38 cellular contexts compared by ENCODE assay signal in the genomic region with DNA sequence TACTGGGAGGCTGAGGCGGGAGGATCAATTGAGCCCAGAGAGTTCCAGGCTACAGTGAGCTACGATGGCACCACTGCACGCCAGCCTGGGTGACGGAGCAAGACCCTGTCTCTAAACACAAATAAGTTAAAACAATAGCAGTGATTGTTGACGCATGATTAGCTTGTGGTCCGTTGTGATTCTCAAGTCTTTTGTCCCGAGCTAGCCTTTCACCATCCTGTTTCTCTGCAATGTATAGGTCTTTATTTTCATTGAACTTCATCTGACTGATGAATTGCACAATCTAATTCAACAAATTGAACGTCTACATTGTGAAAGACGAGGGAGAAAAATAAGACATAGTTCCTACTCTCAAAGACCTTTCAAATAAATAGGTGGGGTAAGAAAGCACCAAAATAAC. TPM values are rescaled to one million over a fixed set of nuclear protein-coding genes. Genes with fewer than 3 reads are reported as not detected.
"Had no signal": no experiment of that assay in that cellular context is flagged by ENCODE, and none has a peak within 500 bp of the region (broad histone marks: within the 10 kb centered on the region; RNA-seq: fewer than 3 reads in every experiment).

No MANE protein-coding gene starts in this region.

- H3K36me3 Mint-ChIP-seq: activated CD8-positive, alpha-beta memory T cell treated with anti-CD3 and anti-CD28 coated beads, Interleukin-2, amount 10 ng/mL, durations not matched to agents 7 days and 5 days; activated naive CD4-positive, alpha-beta T cell treated with anti-CD3 and anti-CD28 coated beads, Interleukin-2, amount 10 ng/mL, durations not matched to agents 7 days and 5 days; activated naive CD8-positive, alpha-beta T cell had no signal

- H3K4me1 Mint-ChIP-seq: activated CD4-positive, alpha-beta memory T cell treated with anti-CD3 and anti-CD28 coated beads, Interleukin-2, amount 10 ng/mL, durations not matched to agents 7 days and 5 days; activated CD8-positive, alpha-beta memory T cell treated with anti-CD3 and anti-CD28 coated beads, Interleukin-2, amount 10 ng/mL, durations not matched to agents 7 days and 5 days; activated naive CD4-positive, alpha-beta T cell treated with anti-CD3 and anti-CD28 coated beads, Interleukin-2, amount 10 ng/mL, durations not matched to agents 7 days and 5 days; activated naive CD8-positive, alpha-beta T cell treated with anti-CD3 and anti-CD28 coated beads, Interleukin-2, amount 50 U/mL, for 24 hours; central memory CD8-positive, alpha-beta T cell had no signal

- H2AFZ ChIP-seq: PC-9 had no signal

- H3K27ac Mint-ChIP-seq: activated CD4-positive, alpha-beta memory T cell treated with anti-CD3 and anti-CD28 coated beads, Interleukin-2, amount 10 ng/mL, durations not matched to agents 7 days and 5 days; activated CD8-positive, alpha-beta memory T cell treated with anti-CD3 and anti-CD28 coated beads, Interleukin-2, amount 10 ng/mL, durations not matched to agents 7 days and 5 days; activated naive CD4-positive, alpha-beta T cell treated with anti-CD3 and anti-CD28 coated beads, Interleukin-2, amount 10 ng/mL, durations not matched to agents 7 days and 5 days; activated naive CD8-positive, alpha-beta T cell; activated naive CD8-positive, alpha-beta T cell treated with anti-CD3 and anti-CD28 coated beads, Interleukin-2, amount 50 U/mL, for 24 hours had no signal

- H3K4me3 Mint-ChIP-seq: activated CD4-positive, alpha-beta memory T cell treated with anti-CD3 and anti-CD28 coated beads, Interleukin-2, amount 10 ng/mL, durations not matched to agents 7 days and 5 days; activated CD8-positive, alpha-beta memory T cell treated with anti-CD3 and anti-CD28 coated beads, Interleukin-2, amount 10 ng/mL, durations not matched to agents 7 days and 5 days; activated naive CD4-positive, alpha-beta T cell treated with anti-CD3 and anti-CD28 coated beads, Interleukin-2, amount 10 ng/mL, durations not matched to agents 7 days and 5 days; activated naive CD8-positive, alpha-beta T cell; activated naive CD8-positive, alpha-beta T cell treated with anti-CD3 and anti-CD28 coated beads, Interleukin-2, amount 50 U/mL, for 24 hours; central memory CD8-positive, alpha-beta T cell had no signal

- H3K36me3 ChIP-seq: cardiac muscle cell, MG63 had no signal

- H3K9me3 ChIP-seq: MG63 had no signal

- H3K27me3 ChIP-seq: MG63 had no signal

- FAIRE-seq: RCC 7860 had no signal

- ATAC-seq: activated CD8-positive, alpha-beta memory T cell treated with anti-CD3 and anti-CD28 coated beads, Interleukin-2, amount 10 ng/mL, durations not matched to agents 7 days and 5 days; activated naive CD8-positive, alpha-beta T cell treated with anti-CD3 and anti-CD28 coated beads, Interleukin-2, amount 50 U/mL, for 24 hours; Right ventricle myocardium inferior had no signal

- H3K4me2 ChIP-seq: PC-9 had no signal

- H3K9me3 Mint-ChIP-seq: activated CD4-positive, alpha-beta memory T cell treated with anti-CD3 and anti-CD28 coated beads, Interleukin-2, amount 10 ng/mL, durations not matched to agents 7 days and 5 days; activated naive CD4-positive, alpha-beta T cell treated with anti-CD3 and anti-CD28 coated beads, Interleukin-2, amount 10 ng/mL, durations not matched to agents 7 days and 5 days; activated naive CD8-positive, alpha-beta T cell treated with anti-CD3 and anti-CD28 coated beads, Interleukin-2, amount 50 U/mL, for 24 hours; central memory CD8-positive, alpha-beta T cell had no signal

- H3K27ac ChIP-seq: cardiac muscle cell, PC-9, RWPE1, VCaP had no signal

- DNase-seq: activated CD4-positive, alpha-beta memory T cell treated with anti-CD3 and anti-CD28 coated beads, Interleukin-2, amount 10 ng/mL, durations not matched to agents 7 days and 5 days; activated CD4-positive, alpha-beta T cell treated with anti-CD3 and anti-CD28 coated beads for 1 hour; activated CD4-positive, alpha-beta T cell treated with anti-CD3 and anti-CD28 coated beads for 48 hours; activated CD4-positive, CD25-positive, alpha-beta regulatory T cell; activated CD8-positive, alpha-beta memory T cell treated with anti-CD3 and anti-CD28 coated beads for 24 hours; activated CD8-positive, alpha-beta memory T cell treated with anti-CD3 and anti-CD28 coated beads, Interleukin-2, amount 10 ng/mL, durations not matched to agents 7 days and 5 days; activated CD8-positive, alpha-beta memory T cell treated with anti-CD3 and anti-CD28 coated beads, Interleukin-2, amount 50 U/mL, for 48 hours; activated effector memory CD4-positive, alpha-beta T cell treated with Interleukin-2 at 50 U/mL for 16 hours; activated naive CD4-positive, alpha-beta T cell treated with anti-CD3 and anti-CD28 coated beads, Interleukin-2, amount 10 ng/mL, durations not matched to agents 7 days and 5 days; activated naive CD8-positive, alpha-beta T cell treated with anti-CD3 and anti-CD28 coated beads, Interleukin-2, amount 50 U/mL, for 24 hours; activated T-cell treated with anti-CD3 and anti-CD28 coated beads, Interleukin-2, amount 50 U/mL, for 48 hours; aorta; Kasumi-1; MG63; NCI-H1048; NCI-H1105 treated with DMSO at 0.1 percent for 48 hours; NCI-H1436; NCI-H1694; NCI-H1930; NCI-H2081 treated with DMSO at 0.1 percent for 48 hours; NCI-H510A; NCI-H526; NCI-H748 treated with DMSO at 0.1 percent for 48 hours; NK-92 treated with Interleukin-12 subunit alpha and Interleukin-12 subunit beta, amount 100 ng/mL, for 24 hours; PC-9; SIG-M5; SW 1271; T-helper 1 cell; T-helper 2 cell; T-helper 9 cell had no signal

- H3K4me3 ChIP-seq: cardiac muscle cell, MG63, PC-9 had no signal

RNA-seq across cellular contexts. Expression of a gene that starts 48.2 kb away (rescaled TPM):
- total RNA-seq: activated CD4-positive, alpha-beta memory T cell treated with anti-CD3 and anti-CD28 coated beads, Interleukin-2, amount 10 ng/mL, durations not matched to agents 7 days and 5 days; aorta; cardiac muscle cell; OCI-LY7; PC-9; Right ventricle myocardium inferior had no signal
- polyA plus RNA-seq: aorta had no signal
